24 cellular contexts compared by ENCODE assay signal in the genomic region with DNA sequence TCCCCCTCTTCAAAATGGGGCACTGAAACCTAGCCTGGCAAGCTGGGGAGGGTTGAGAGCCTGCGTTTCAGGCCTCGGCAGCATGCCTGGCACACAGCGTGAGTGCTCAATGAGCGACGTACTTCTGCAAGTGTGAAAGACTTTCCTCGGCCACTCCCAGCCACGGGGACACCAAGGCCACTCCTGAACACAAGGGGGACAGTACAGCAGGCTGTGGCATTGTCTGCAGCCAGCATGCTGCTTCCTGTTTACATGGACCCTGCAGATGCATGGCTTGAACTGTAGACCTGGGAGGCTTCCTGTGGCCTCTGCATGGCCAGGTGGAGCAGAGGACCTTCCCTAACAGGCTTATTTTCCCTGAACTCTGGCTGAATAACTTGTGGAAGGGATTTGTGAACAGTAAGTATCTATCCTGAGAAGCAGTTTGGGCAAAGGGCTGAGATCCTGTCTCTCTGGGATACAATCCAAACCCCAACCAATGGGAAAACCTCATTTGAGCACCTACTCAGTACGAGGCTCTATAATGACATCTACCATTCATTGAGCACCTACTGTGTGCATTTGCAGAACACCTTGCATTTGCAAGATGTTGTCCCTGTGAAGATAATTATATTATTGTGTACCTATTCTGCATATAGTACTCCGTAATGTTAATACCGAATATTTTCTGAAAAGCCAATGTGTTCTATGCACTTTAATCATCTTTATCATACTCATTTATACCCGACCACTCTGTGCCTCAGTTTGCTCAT. TPM values are rescaled to one million over a fixed set of nuclear protein-coding genes. Genes with fewer than 3 reads are reported as not detected.
A peak's percentile ranks its signal among the peaks of the same experiment; 100 is the strongest.
DNase-seq lines count a peak whose midpoint lies in the region; ATAC-seq, FAIRE-seq and TF ChIP-seq lines count a peak whose summit lies in the region.
"Had no signal": no experiment of that assay in that cellular context is flagged by ENCODE, and none has a peak within 500 bp of the region (broad histone marks: within the 10 kb centered on the region; RNA-seq: fewer than 3 reads in every experiment).

No MANE protein-coding gene starts in this region.

- H3K27me3 Mint-ChIP-seq in nephron progenitor cell (ENCODE audit: low read depth, poor library complexity), result peaks cover 9% of the 10 kb centered on the region
- H3K27me3 Mint-ChIP-seq: CD4-positive, CD25-positive, alpha-beta regulatory T cell had no signal

- no peaks in the 10 kb centered on the region for H3K9me3 Mint-ChIP-seq in nephron progenitor cell

- TF ChIP-seq EP300 in A549 (IDR thresholded peaks at IDR 0.05) (no peak), esophagus muscularis mucosa (IDR thresholded peaks at IDR 0.05) (no peak)

- ATAC-seq in A549 (peak; percentile 32 to 43; a peak in 2 of 6 replicates), GM19351 (IDR thresholded peaks at IDR 0.05; ENCODE audit: unreplicated experiment) (no peak)
- ATAC-seq: HCT116 had no signal

- H3K9me3 ChIP-seq in A549 (no peaks in the 10 kb centered on the region), esophagus muscularis mucosa (no peaks in the 10 kb centered on the region), liver (ENCODE audit: control insufficient read depth in 4 of 4, low read length in 3 of 4) (no peaks in the 10 kb centered on the region)
- H3K9me3 ChIP-seq: neutrophil, SK-N-SH had no signal

- TF ChIP-seq CTCF in A549 (IDR thresholded peaks at IDR 0.05) (no peak), NB4 (IDR thresholded peaks at IDR 0.05; ENCODE audit: low read depth, low read length) (peak; percentile 1), esophagus muscularis mucosa (IDR thresholded peaks at IDR 0.05) (peak in 1 of 3 experiments; percentile 18), liver (IDR thresholded peaks at IDR 0.05; ENCODE audit: low read depth, low read length, missing input control) (no peak), nephron progenitor cell (IDR thresholded peaks at IDR 0.05) (no peak)

- CTCF ChIA-PET in A549 (lab: Yijun Ruan, JAX), result interaction anchor here (0.6 kb wide), 1 partner anchor 17 kb away, joined by 3 read pairs; no protein-coding TSS in a partner anchor

- H3K36me3 Mint-ChIP-seq in nephron progenitor cell (ENCODE audit: low read depth), result no peaks in the 10 kb centered on the region
- H3K36me3 Mint-ChIP-seq: CD4-positive, CD25-positive, alpha-beta regulatory T cell had no signal

- TF ChIP-seq POLR2A in A549 (IDR thresholded peaks at IDR 0.05; ENCODE audit: low read length), result no peak
- TF ChIP-seq POLR2A in NB4 (IDR thresholded peaks at IDR 0.05; ENCODE audit: extremely low read depth, insufficient read length), result no peak
- TF ChIP-seq POLR2A in esophagus muscularis mucosa (IDR thresholded peaks at IDR 0.05; ENCODE audit: low read depth), result no peak

- intact Hi-C loops in esophagus muscularis mucosa (cut with DNase I), result no loop called here

- FAIRE-seq in A549 (lab: Jason Lieb, UNC), result no peak

- H3K9ac ChIP-seq in liver (ENCODE audit: low read depth in 1 of 2, low read length in 2 of 2), result no peak overlapping the region
- H3K9ac ChIP-seq: SK-N-SH had no signal

- WGBS in A549 (ENCODE audit: missing lambda C conversion rate), result 66% methylated on average over 4 of the region's 11 CpGs
- WGBS in esophagus muscularis mucosa, result 68% methylated on average over 6 of the region's 11 CpGs
- WGBS in liver, result 69% methylated on average over 11 of the region's 11 CpGs

- H3K4me3 Mint-ChIP-seq in nephron progenitor cell, result no peak overlapping the region
- H3K4me3 Mint-ChIP-seq: CD4-positive, CD25-positive, alpha-beta regulatory T cell had no signal

- H3K4me1 ChIP-seq in A549 (peaks cover 4% of the 10 kb centered on the region; the same call in 1 of the 3 replicates), esophagus muscularis mucosa (peaks cover 36 to 44% (median 42%) of the 10 kb centered on the region in 4 donors), liver (ENCODE audit: control insufficient read depth in 4 of 4, insufficient read depth in 4 of 4, low read length in 3 of 4) (peaks cover 0 to 2% (median 0%) of the 10 kb centered on the region in 4 donors)

- H3K27ac Mint-ChIP-seq in nephron progenitor cell, result no peak overlapping the region

- peaks cover 24% of the 10 kb centered on the region for H3K4me1 Mint-ChIP-seq in nephron progenitor cell

- H3K27me3 ChIP-seq in esophagus muscularis mucosa (no peaks in the 10 kb centered on the region), liver (ENCODE audit: control insufficient read depth in 4 of 4, insufficient read depth in 4 of 4, low read length in 3 of 4) (no peaks in the 10 kb centered on the region)
- H3K27me3 ChIP-seq: neutrophil had no signal

- POLR2A ChIA-PET in A549 (lab: Yijun Ruan, JAX), result interaction anchor here (1.1 kb wide), 1 partner anchor 11 kb away, joined by 3 read pairs; no protein-coding TSS in a partner anchor

- no peaks in the 10 kb centered on the region for H3K36me3 ChIP-seq in esophagus muscularis mucosa
- no peaks in the 10 kb centered on the region for H3K36me3 ChIP-seq in liver (ENCODE audit: control insufficient read depth in 4 of 4, insufficient read depth in 3 of 4, low read depth in 1 of 4, low read length in 3 of 4)
- H3K36me3 ChIP-seq: neutrophil had no signal

- DNase-seq in A549 (ENCODE audit: low read depth in 1 of 2, low spot score in 1 of 2), result no peak
- peak; percentile 48 for DNase-seq in NB4 (ENCODE audit: low read depth)
- no peak for DNase-seq in esophagus muscularis mucosa (ENCODE audit: extremely low spot score)
- DNase-seq in nephron progenitor cell, result no peak
- DNase-seq in inferior parietal cortex (ENCODE audit: extremely low spot score), result no peak
- no peak for DNase-seq in cerebellum (ENCODE audit: low spot score)
- DNase-seq: ACHN; activated CD4-positive, alpha-beta T cell treated with anti-CD3 and anti-CD28 coated beads for 48 hours; activated CD8-positive, alpha-beta memory T cell treated with anti-CD3 and anti-CD28 coated beads, Interleukin-2, amount 50 U/mL, for 4 hours; activated gamma-delta T cell treated with Interleukin-2 at 50 U/mL for 16 hours; CD4-positive, CD25-positive, alpha-beta regulatory T cell; cerebellar nuclear complex; midbrain; NCI-H187; NCI-H446; SK-N-SH; substantia nigra had no signal

- no peak overlapping the region for H3K4me2 ChIP-seq in A549
- H3K4me2 ChIP-seq: SK-N-SH had no signal

- H3K4me3 ChIP-seq in A549, result no peak overlapping the region
- H3K4me3 ChIP-seq in NB4 (ENCODE audit: low read depth, low read length), result no peak overlapping the region
- no peak overlapping the region for H3K4me3 ChIP-seq in esophagus muscularis mucosa
- H3K4me3 ChIP-seq in liver (ENCODE audit: low read depth in 1 of 3, low read length in 3 of 3), result no peak overlapping the region

- H3K27ac ChIP-seq in A549, result no peak overlapping the region
- H3K27ac ChIP-seq in esophagus muscularis mucosa (replicated peaks in 1 of 4), result peak overlapping the region; percentile 38 to 93 (median 69)
- no peak overlapping the region for H3K27ac ChIP-seq in liver (ENCODE audit: low read depth in 1 of 2, low read length in 2 of 2)
- H3K27ac ChIP-seq: neutrophil had no signal

- TF ChIP-seq RAD21 in A549 (conservative IDR thresholded peaks at IDR 0.05 in 1 of 2, IDR thresholded peaks at IDR 0.05 in 1 of 2) (no peak), liver (IDR thresholded peaks at IDR 0.05) (peak in 1 of 2 donors; percentile 52)

TF ChIP-seq in A549, 52 proteins besides CTCF, POLR2A, EP300 and RAD21:
- no peak for TF ChIP-seq KDM1A (IDR thresholded peaks at IDR 0.05; ENCODE audit: low read depth)
TF ChIP-seq in A549: peak in this region for 0.

TF ChIP-seq in liver, 16 proteins besides CTCF, POLR2A, EP300 and RAD21 (continues in another document):
- TF ChIP-seq HNF4G (IDR thresholded peaks at IDR 0.05) (no peak), NR2F2 (IDR thresholded peaks at IDR 0.05) (peak; percentile 98)
- TF ChIP-seq, protein P1, sequence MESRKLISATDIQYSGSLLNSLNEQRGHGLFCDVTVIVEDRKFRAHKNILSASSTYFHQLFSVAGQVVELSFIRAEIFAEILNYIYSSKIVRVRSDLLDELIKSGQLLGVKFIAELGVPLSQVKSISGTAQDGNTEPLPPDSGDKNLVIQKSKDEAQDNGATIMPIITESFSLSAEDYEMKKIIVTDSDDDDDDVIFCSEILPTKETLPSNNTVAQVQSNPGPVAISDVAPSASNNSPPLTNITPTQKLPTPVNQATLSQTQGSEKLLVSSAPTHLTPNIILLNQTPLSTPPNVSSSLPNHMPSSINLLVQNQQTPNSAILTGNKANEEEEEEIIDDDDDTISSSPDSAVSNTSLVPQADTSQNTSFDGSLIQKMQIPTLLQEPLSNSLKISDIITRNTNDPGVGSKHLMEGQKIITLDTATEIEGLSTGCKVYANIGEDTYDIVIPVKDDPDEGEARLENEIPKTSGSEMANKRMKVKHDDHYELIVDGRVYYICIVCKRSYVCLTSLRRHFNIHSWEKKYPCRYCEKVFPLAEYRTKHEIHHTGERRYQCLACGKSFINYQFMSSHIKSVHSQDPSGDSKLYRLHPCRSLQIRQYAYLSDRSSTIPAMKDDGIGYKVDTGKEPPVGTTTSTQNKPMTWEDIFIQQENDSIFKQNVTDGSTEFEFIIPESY (IDR thresholded peaks at IDR 0.05), result no peak

RNA-seq across cellular contexts. Expression of gene HSPG2, which starts 9.9 kb away (rescaled TPM):
- polyA plus RNA-seq in A549 (2011; rRNA removed) (7.0 and 8.3 TPM in 2 replicates), A549 (2017; fragmentation: RNase III; extraction: RNeasy Plus Mini Kit Qiagen cat#74134 plus additional on column Dnase treatment) (42.7 to 51.6 TPM (median 43.5 TPM) in 3 replicates), liver (10 to 100 TPM in 1 of 2 donors, 1 to 10 TPM in 1; 5.6 to 21.0 TPM)
- polyA plus RNA-seq in A549 (2012; cell fraction: cytosol; rRNA removed), result 26.3 and 36.6 TPM in 2 replicates
- 187 and 265 TPM in 2 replicates for polyA plus RNA-seq in A549 (2012; cell fraction: nucleus; rRNA removed)
- polyA minus RNA-seq in A549 (2011; rRNA and poly(A)+ RNA removed), result 16.1 and 26.1 TPM in 2 replicates
- total RNA-seq in esophagus muscularis mucosa (1,000 to 10,000 TPM in 1 of 4 donors, 100 to 1,000 TPM in 3; 414 to 1,199 (median 595) TPM), liver (10 to 100 TPM; 26.8 to 43.9 TPM), cerebellum (16.1 TPM)

RNA-seq across cellular contexts. Expression of gene CELA3B, which starts 29.8 kb away (rescaled TPM):
- not detected in 2 replicates for polyA plus RNA-seq in A549 (2011; rRNA removed)
- polyA plus RNA-seq in A549 (2012; cell fraction: cytosol; rRNA removed), result not detected in 2 replicates
- not detected in 2 replicates for polyA plus RNA-seq in A549 (2012; cell fraction: nucleus; rRNA removed)
- not detected in 3 replicates for polyA plus RNA-seq in A549 (2017; fragmentation: RNase III; extraction: RNeasy Plus Mini Kit Qiagen cat#74134 plus additional on column Dnase treatment)
- polyA minus RNA-seq in A549 (2011; rRNA and poly(A)+ RNA removed), result not detected in 2 replicates
- not detected for total RNA-seq in esophagus muscularis mucosa
- not detected for total RNA-seq in liver
- not detected for polyA plus RNA-seq in liver
- total RNA-seq in cerebellum, result not detected
- total RNA-seq: CD4-positive, CD25-positive, alpha-beta regulatory T cell; fibroblast of villous mesenchyme; HT1080; M059J had no signal
- polyA plus RNA-seq: CD4-positive, CD25-positive, alpha-beta regulatory T cell; SK-N-SH had no signal

RNA-seq across cellular contexts. Expression of gene CELA3A, which starts 54.4 kb away (rescaled TPM):
- polyA plus RNA-seq in A549 (2011; rRNA removed), result not detected in 2 replicates
- 0.04 TPM in 1 of 2 replicates, not detected in the other for polyA plus RNA-seq in A549 (2012; cell fraction: cytosol; rRNA removed)
- polyA plus RNA-seq in A549 (2012; cell fraction: nucleus; rRNA removed), result not detected in 2 replicates
- polyA plus RNA-seq in A549 (2017; fragmentation: RNase III; extraction: RNeasy Plus Mini Kit Qiagen cat#74134 plus additional on column Dnase treatment), result not detected in 3 replicates
- polyA minus RNA-seq in A549 (2011; rRNA and poly(A)+ RNA removed), result not detected in 2 replicates
- total RNA-seq in esophagus muscularis mucosa, result not detected
- total RNA-seq in liver, result under 1 TPM in 1 of 2 donors, not detected in 1; 0.23 TPM
- polyA plus RNA-seq in liver, result under 1 TPM in 1 of 2 donors, not detected in 1; 0.06 TPM
- total RNA-seq in cerebellum, result not detected
- total RNA-seq: CD4-positive, CD25-positive, alpha-beta regulatory T cell; fibroblast of villous mesenchyme; HT1080; M059J had no signal
- polyA plus RNA-seq: CD4-positive, CD25-positive, alpha-beta regulatory T cell; SK-N-SH had no signal

Comparison
In these comparisons a context has a peak if more than half of its experiments do, and no peak if none do; other contexts are left out.
1. H3K27ac ChIP-seq: peak in esophagus muscularis mucosa (4 of 4); none in A549 (0 of 2) and liver (0 of 2).
2. RNA of gene HSPG2, which starts 9.9 kb away (total RNA-seq): 414 to 1,199 TPM in esophagus muscularis mucosa; 26.8 to 43.9 TPM in liver and 16.1 TPM in cerebellum (single experiment); every median in the first group is over 4 times any median in the second.